ENCODE assay signal across 20 cellular contexts in the genomic region with DNA sequence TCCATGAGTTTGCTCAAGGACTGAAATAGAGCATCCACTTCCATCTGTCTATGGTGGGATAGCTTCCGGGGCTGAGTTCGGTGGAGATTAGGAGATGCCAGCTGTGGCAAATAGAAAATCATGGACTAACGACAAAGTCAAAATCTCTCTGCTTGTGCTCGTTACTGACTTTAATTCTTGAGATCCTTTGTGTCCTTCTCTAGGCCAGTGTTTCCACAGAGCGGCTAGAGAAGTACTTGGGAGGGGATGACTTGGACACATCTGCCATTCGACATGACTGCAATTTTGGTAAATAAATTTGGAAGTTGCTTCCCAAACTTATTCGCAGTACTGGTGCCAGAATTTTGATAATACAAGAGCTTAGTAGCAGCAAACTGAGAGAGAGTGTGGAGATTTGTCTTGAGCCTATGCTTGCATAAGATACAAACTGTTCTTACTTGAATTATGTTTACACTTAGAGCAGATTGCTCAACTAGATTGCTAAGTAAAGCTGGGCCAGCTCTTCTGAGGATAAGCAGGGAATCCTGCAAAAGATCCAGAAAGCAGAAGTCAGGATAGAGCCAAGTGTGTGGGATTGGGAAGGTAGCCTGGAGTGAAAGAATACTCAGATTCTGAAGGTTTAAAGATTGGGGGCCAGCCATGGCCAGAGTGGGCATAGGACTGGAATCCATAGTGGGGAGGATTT. TPM values are rescaled to one million over a fixed set of nuclear protein-coding genes. Genes with fewer than 3 reads are reported as not detected.
DNase-seq lines count a peak whose midpoint lies in the region; ATAC-seq, FAIRE-seq and TF ChIP-seq lines count a peak whose summit lies in the region.
"Had no signal": no experiment of that assay in that cellular context is flagged by ENCODE, and none has a peak within 500 bp of the region (broad histone marks: within the 10 kb centered on the region; RNA-seq: fewer than 3 reads in every experiment).

No MANE protein-coding gene starts in this region.

- H3K27ac ChIP-seq in angular gyrus (ENCODE audit: low read depth, low read length) (peak overlapping the region; percentile 31), pancreas (no peak overlapping the region), vagina (peak overlapping the region; percentile 47)
- H3K27ac ChIP-seq: foreskin keratinocyte had no signal

- H3K4me3 ChIP-seq in pancreas (no peak overlapping the region), vagina (no peak overlapping the region)

- intact Hi-C loops in pancreas (cut with DNase I) (no loop called here), vagina (cut with DNase I) (no loop called here)

- TF ChIP-seq POLR2A in vagina (IDR thresholded peaks at IDR 0.05) = no peak

- peak in 3 of 4 donors; percentile 31 to 37 (median 34) for ATAC-seq in pancreas
- no peak for ATAC-seq in GM18867 (IDR thresholded peaks at IDR 0.05; ENCODE audit: unreplicated experiment)
- ATAC-seq: foreskin keratinocyte, T-helper 17 cell had no signal

- WGBS in pancreas, 2 donors = 83 to 86% methylated on average over 7 of the region's 7 CpGs

- H3K9me3 ChIP-seq in pancreas (no peaks in the 10 kb centered on the region), vagina (no peaks in the 10 kb centered on the region)

- TF ChIP-seq CTCF in pancreas (IDR thresholded peaks at IDR 0.05) = no peak
- no peak for TF ChIP-seq CTCF in vagina (IDR thresholded peaks at IDR 0.05)

- peak; percentile 61 for DNase-seq in fibroblast of the conjunctiva (ENCODE audit: low read depth)
- DNase-seq in pancreas = no peak
- DNase-seq in vagina (ENCODE audit: extremely low spot score in 2 of 2) = no peak
- DNase-seq in Kasumi-1 (lab: John Stamatoyannopoulos, UW) = no peak
- no peak for DNase-seq in NCI-H1436 (lab: John Stamatoyannopoulos, UW)
- DNase-seq: activated B cell treated with CpG ODN at 0.5 μM for 24 hours; activated effector memory CD4-positive, alpha-beta T cell treated with anti-CD3 and anti-CD28 coated beads, Interleukin-2, amount 50 U/mL, for 16 hours; DMS153; foreskin keratinocyte; MM.1S; NCI-H187; NCI-H446; nephron progenitor cell; SIG-M5; T-helper 17 cell had no signal

- FAIRE-seq in pancreas (lab: Jason Lieb, UNC) = no peak
- FAIRE-seq: astrocyte, GM18507, GM19239 had no signal

- H3K36me3 ChIP-seq in pancreas (peaks cover 0 to 7% (median 0%) of the 10 kb centered on the region in 3 donors), vagina (no peaks in the 10 kb centered on the region)

- H3K27me3 ChIP-seq in pancreas (no peaks in the 10 kb centered on the region), vagina (no peaks in the 10 kb centered on the region)
- H3K27me3 ChIP-seq: foreskin keratinocyte had no signal

- no peaks in the 10 kb centered on the region for H3K4me1 ChIP-seq in pancreas
- H3K4me1 ChIP-seq in vagina = no peaks in the 10 kb centered on the region
- H3K4me1 ChIP-seq: foreskin keratinocyte had no signal

RNA-seq across cellular contexts. Expression of a gene that starts 27.6 kb away (rescaled TPM):
- 1 to 10 TPM in 3 of 6 donors, under 1 TPM in 3; 0.67 to 1.7 (median 1.1) TPM for total RNA-seq in pancreas
- 1 to 10 TPM in 1 of 2 donors, under 1 TPM in 1; 0.91 to 1.4 TPM for polyA plus RNA-seq in pancreas
- total RNA-seq in vagina = 1.7 TPM

Comparison
In these comparisons a context has a peak if more than half of its experiments do, and no peak if none do; other contexts are left out.
1. H3K27ac ChIP-seq: peak in angular gyrus (single experiment) and vagina (single experiment); none in pancreas (0 of 4).